Comparison of ENCODE assay signal across 19 cellular contexts in the genomic region with DNA sequence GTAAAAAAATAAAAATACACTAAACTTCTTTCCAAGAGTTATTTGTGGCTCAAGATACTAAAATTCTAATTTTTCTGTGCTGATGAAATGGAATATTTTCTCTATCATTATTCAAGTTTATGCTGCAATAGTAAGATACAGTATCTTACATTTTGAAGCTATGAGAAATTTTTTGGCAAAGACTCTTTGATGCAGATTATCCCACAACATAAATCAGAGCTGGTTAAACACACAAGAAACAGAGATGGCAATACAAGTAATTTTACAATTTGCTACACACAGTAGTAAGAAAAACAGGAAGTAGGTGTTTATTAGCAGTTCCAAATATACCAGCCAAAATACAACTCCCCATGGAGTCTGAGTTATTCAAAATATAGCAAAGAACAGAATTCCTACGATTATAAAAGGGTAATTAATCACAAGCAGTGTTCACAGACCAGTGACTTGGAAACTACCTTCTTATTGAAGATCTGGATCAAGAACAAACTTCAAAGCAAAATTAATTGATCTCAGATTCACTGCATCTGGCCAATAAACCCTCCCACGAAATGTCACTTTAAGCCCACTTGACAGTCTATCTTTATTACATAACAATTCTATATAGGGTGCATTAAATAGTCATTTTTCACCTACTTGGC.
"Had no signal": no experiment of that assay in that cellular context is flagged by ENCODE, and none has a peak within 500 bp of the region (broad histone marks: within the 10 kb centered on the region; RNA-seq: fewer than 3 reads in every experiment).

No MANE protein-coding gene starts in this region.

- DNase-seq: activated CD4-positive, alpha-beta T cell treated with anti-CD3 and anti-CD28 coated beads, Interleukin-2, amount 10 ng/mL, durations not matched to agents 7 days and 5 days; activated CD4-positive, CD25-positive, alpha-beta regulatory T cell treated with anti-CD3 and anti-CD28 coated beads, Interleukin-2, amount 50 U/mL, for 72 hours; activated CD8-positive, alpha-beta memory T cell treated with anti-CD3 and anti-CD28 coated beads, Interleukin-2, amount 10 ng/mL, durations not matched to agents 7 days and 5 days; activated CD8-positive, alpha-beta T cell treated with anti-CD3 and anti-CD28 coated beads for 36 hours; activated effector memory CD4-positive, alpha-beta T cell treated with anti-CD3 and anti-CD28 coated beads, Interleukin-2, amount 50 U/mL, for 16 hours; activated naive CD4-positive, alpha-beta T cell treated with anti-CD3 and anti-CD28 coated beads, Interleukin-2, amount 10 ng/mL, durations not matched to agents 7 days and 5 days; activated T-cell treated with anti-CD3 and anti-CD28 coated beads for 4 hours; effector CD4-positive, alpha-beta T cell; kidney glomerular epithelial cell; left ventricle myocardium superior; pancreas; psoas muscle; stimulated activated CD4-positive, alpha-beta T cell treated with anti-CD3 and anti-CD28 coated beads, Interleukin-4, amount 100 ng/mL, for 4 hours; stimulated activated naive CD8-positive, alpha-beta T cell treated with anti-CD3 and anti-CD28 coated beads, Interleukin-15, Interleukin-2, amounts not matched to agents 100 U/mL and 50 U/mL, for 24 hours; T-helper 2 cell; upper lobe of right lung; WERI-Rb-1 had no signal

- H3K27ac ChIP-seq: pancreas, psoas muscle, right atrium auricular region, upper lobe of right lung, WERI-Rb-1 had no signal

- H3K27me3 ChIP-seq: pancreas, right atrium auricular region, upper lobe of right lung had no signal

- H3K9me3 ChIP-seq: pancreas, psoas muscle, right atrium auricular region, upper lobe of right lung had no signal

- FAIRE-seq: pancreas had no signal

- ATAC-seq: activated CD8-positive, alpha-beta memory T cell treated with anti-CD3 and anti-CD28 coated beads, Interleukin-2, amount 10 ng/mL, durations not matched to agents 7 days and 5 days; activated CD8-positive, alpha-beta T cell treated with anti-CD3 and anti-CD28 coated beads for 36 hours; left ventricle myocardium superior; natural killer cell treated with Interleukin-12 subunit alpha and Interleukin-12 subunit beta and Interleukin-15 and Interleukin-18, amount 100 ng/mL, for 72 hours; pancreas; psoas muscle; stimulated activated naive CD8-positive, alpha-beta T cell treated with anti-CD3 and anti-CD28 coated beads, Interleukin-15, Interleukin-2, amounts not matched to agents 100 U/mL and 50 U/mL, for 24 hours; upper lobe of right lung had no signal

- H3K4me3 ChIP-seq: pancreas, psoas muscle, right atrium auricular region, upper lobe of right lung had no signal

- H3K36me3 ChIP-seq: pancreas, right atrium auricular region, upper lobe of right lung, WERI-Rb-1 had no signal

- H3K4me1 ChIP-seq: pancreas, psoas muscle had no signal
